Comparison of ENCODE assay signal across 9 cellular contexts in genomic region chr14:92887157-92887556, GRCh38. TPM values are rescaled to one million over a fixed set of nuclear protein-coding genes. Genes with fewer than 3 reads are reported as not detected.
"Had no signal": no experiment of that assay in that cellular context is flagged by ENCODE, and none has a peak within 500 bp of the region (broad histone marks: within the 10 kb centered on the region; RNA-seq: fewer than 3 reads in every experiment).

No MANE protein-coding gene starts in this region.

- H3K4me3 ChIP-seq: GM23248 had no signal

- H3K36me3 Mint-ChIP-seq: IgD-negative memory B cell had no signal

- H2AFZ ChIP-seq: GM23248 had no signal

- H3K4me1 Mint-ChIP-seq: H9, IgD-negative memory B cell had no signal

- ATAC-seq: HepG2 had no signal

- H3K27ac ChIP-seq: GM23248 had no signal

- H3K9ac ChIP-seq: GM23248 had no signal

- H3K27ac Mint-ChIP-seq: H9, HFFc6, IgD-negative memory B cell had no signal

- H3K4me3 Mint-ChIP-seq: H9, HFFc6, IgD-negative memory B cell had no signal

- DNase-seq: GM23248, GOT3, H9, HCEC 1CT, HFFc6, KBM-7 had no signal

RNA-seq across cellular contexts. Expression of gene CHGA, which starts 35.8 kb away (rescaled TPM):
- total RNA-seq: GM23248, HepG2, HFFc6, HT-29 had no signal
